In genomic region chr6:40587240-40588069, GRCh38 we compare ENCODE assay signal across 1 cellular context.
TF ChIP-seq lines count a peak whose summit lies in the region.

Gene LRFN2 (minus strand): TSS chr6:40587364.

TF ChIP-seq in HepG2, 621 proteins besides CTCF, POLR2A, EP300 and RAD21 (continued from another document and continues in another):
- TF ChIP-seq ZSCAN5A (CRISPR knock-in tag; IDR thresholded peaks at IDR 0.05; ENCODE audit: borderline replicate concordance): no peak
- TF ChIP-seq ZNF547 (CRISPR knock-in tag; IDR thresholded peaks at IDR 0.05): 0 out of 2 replicates have a peak, but pooled peaks have one; percentile 54
- TF ChIP-seq HNF4A (CRISPR knock-in tag; IDR thresholded peaks at IDR 0.05): no peak
- no peak for TF ChIP-seq BRF2 (CRISPR knock-in tag; IDR thresholded peaks at IDR 0.05)
- TF ChIP-seq ZFP91 (CRISPR knock-in tag; IDR thresholded peaks at IDR 0.05; ENCODE audit: borderline replicate concordance): peak; percentile 52; the same call in 1 of the 2 replicates
- no peak for TF ChIP-seq THAP9 (CRISPR knock-in tag; IDR thresholded peaks at IDR 0.05; ENCODE audit: borderline replicate concordance)
- no peak for TF ChIP-seq ZBTB7B (CRISPR knock-in tag; IDR thresholded peaks at IDR 0.05)
- peak; percentile 46 for TF ChIP-seq SKI (IDR thresholded peaks at IDR 0.05; ENCODE audit: partially characterized antibody)
- TF ChIP-seq ZBTB43 (CRISPR knock-in tag; conservative IDR thresholded peaks at IDR 0.05): no peak
- no peak for TF ChIP-seq TBX2 (CRISPR knock-in tag; IDR thresholded peaks at IDR 0.05; ENCODE audit: borderline replicate concordance)
- no peak for TF ChIP-seq ZSCAN22 (CRISPR knock-in tag; IDR thresholded peaks at IDR 0.05)
- TF ChIP-seq ZMYM2 (CRISPR knock-in tag; IDR thresholded peaks at IDR 0.05): no peak
- TF ChIP-seq HIVEP1 (CRISPR knock-in tag; IDR thresholded peaks at IDR 0.05): no peak
- no peak for TF ChIP-seq KLF9 (CRISPR knock-in tag; IDR thresholded peaks at IDR 0.05; ENCODE audit: low read depth)
- no peak for TF ChIP-seq HOXA7 (CRISPR knock-in tag; IDR thresholded peaks at IDR 0.05)
- TF ChIP-seq NFIB (CRISPR knock-in tag; IDR thresholded peaks at IDR 0.05; ENCODE audit: borderline replicate concordance): no peak
- TF ChIP-seq ZNF224 (CRISPR knock-in tag; IDR thresholded peaks at IDR 0.05): no peak
- TF ChIP-seq BHLHE40 (IDR thresholded peaks at IDR 0.05; ENCODE audit: low read length): peak; percentile 92
- no peak for TF ChIP-seq HDAC2 (CRISPR knock-in tag; IDR thresholded peaks at IDR 0.05)
- no peak for TF ChIP-seq TEAD2 (CRISPR knock-in tag; IDR thresholded peaks at IDR 0.05)
- TF ChIP-seq ESRRA (CRISPR knock-in tag; IDR thresholded peaks at IDR 0.05; ENCODE audit: low read depth): no peak
- TF ChIP-seq CEBPG (CRISPR knock-in tag; IDR thresholded peaks at IDR 0.05): no peak
- no peak for TF ChIP-seq ZBTB2 (CRISPR knock-in tag; IDR thresholded peaks at IDR 0.05; ENCODE audit: low read depth)
- no peak for TF ChIP-seq ZNF382 (CRISPR knock-in tag; IDR thresholded peaks at IDR 0.05; ENCODE audit: borderline replicate concordance)
- 0 out of 2 replicates have a peak, but pooled peaks have one; percentile 21 for TF ChIP-seq RNF2 (conservative IDR thresholded peaks at IDR 0.05; ENCODE audit: low read depth)
- no peak for TF ChIP-seq GTF2F1 (IDR thresholded peaks at IDR 0.05; ENCODE audit: low read length)
- TF ChIP-seq ZNF687 (CRISPR knock-in tag; IDR thresholded peaks at IDR 0.05): peak; percentile 61
- TF ChIP-seq HMGA1 (CRISPR knock-in tag; conservative IDR thresholded peaks at IDR 0.05): no peak
- TF ChIP-seq ZNF468 (CRISPR knock-in tag; IDR thresholded peaks at IDR 0.05): no peak
- no peak for TF ChIP-seq ZNF33B (CRISPR knock-in tag; IDR thresholded peaks at IDR 0.05)
- no peak for TF ChIP-seq SRY (CRISPR knock-in tag; IDR thresholded peaks at IDR 0.05)
- no peak for TF ChIP-seq MEF2D (CRISPR knock-in tag; IDR thresholded peaks at IDR 0.05)
- no peak for TF ChIP-seq RERE (CRISPR knock-in tag; IDR thresholded peaks at IDR 0.05; ENCODE audit: low read depth)
- no peak for TF ChIP-seq DZIP1 (CRISPR knock-in tag; IDR thresholded peaks at IDR 0.05)
- no peak for TF ChIP-seq ZFP82 (CRISPR knock-in tag; IDR thresholded peaks at IDR 0.05; ENCODE audit: borderline replicate concordance)
- TF ChIP-seq ZNF3 (CRISPR knock-in tag; IDR thresholded peaks at IDR 0.05): no peak
- no peak for TF ChIP-seq ZFP1 (CRISPR knock-in tag; IDR thresholded peaks at IDR 0.05)
- TF ChIP-seq NAIF1 (CRISPR knock-in tag; IDR thresholded peaks at IDR 0.05; ENCODE audit: borderline replicate concordance): peak; percentile 47; the same call in 1 of the 2 replicates
